ENCODE assay signal across 31 cellular contexts in the genomic region with DNA sequence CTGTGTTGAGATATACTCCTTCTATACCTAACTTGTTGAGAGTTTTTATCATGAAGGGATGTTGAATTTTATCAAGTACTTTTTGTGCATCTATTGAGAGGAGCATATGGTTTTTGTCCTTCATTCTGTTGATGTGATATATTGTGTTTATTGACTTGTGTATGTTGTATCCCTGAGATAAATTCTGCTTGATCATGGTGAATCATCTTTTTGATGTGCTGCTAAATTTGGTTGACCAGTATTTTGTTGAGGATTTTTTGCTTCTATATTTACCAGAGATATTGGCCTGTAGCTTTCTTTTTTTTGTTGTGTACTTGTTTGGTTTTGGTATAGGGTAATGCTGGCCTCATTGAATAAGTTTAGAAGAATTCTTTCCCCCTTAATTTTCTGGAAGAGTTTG. TPM values are rescaled to one million over a fixed set of nuclear protein-coding genes. Genes with fewer than 3 reads are reported as not detected.
"Had no signal": no experiment of that assay in that cellular context is flagged by ENCODE, and none has a peak within 500 bp of the region (broad histone marks: within the 10 kb centered on the region; RNA-seq: fewer than 3 reads in every experiment).

No MANE protein-coding gene starts in this region.

- H3K36me3 Mint-ChIP-seq: activated CD8-positive, alpha-beta memory T cell treated with anti-CD3 and anti-CD28 coated beads, Interleukin-2, amount 10 ng/mL, durations not matched to agents 7 days and 5 days had no signal

- H3K4me3 Mint-ChIP-seq: activated CD4-positive, alpha-beta T cell treated with anti-CD3 and anti-CD28 coated beads for 36 hours; activated CD8-positive, alpha-beta memory T cell treated with anti-CD3 and anti-CD28 coated beads, Interleukin-2, amount 10 ng/mL, durations not matched to agents 7 days and 5 days; activated CD8-positive, alpha-beta T cell treated with anti-CD3 and anti-CD28 coated beads, Interleukin-2, amount 10 ng/mL, durations not matched to agents 7 days and 5 days; activated naive CD4-positive, alpha-beta T cell treated with anti-CD3 and anti-CD28 coated beads, Interleukin-2, amount 50 U/mL, for 24 hours; naive B cell; stimulated activated naive B cell treated with anti-CD40 and anti-IgM and Interleukin-4, amounts not matched to agents 10 μg/mL and 1 μg/mL and 100 μg/mL, for 72 hours; T-helper 2 cell treated with Interferon-gamma antibody and Interleukin-4, amounts not matched to agents 5 μg/mL and 100 μg/mL, for 36 hours had no signal

- H3K27ac ChIP-seq: gastroesophageal sphincter, hepatocyte, ovary, suprapubic skin, tibial nerve had no signal

- H3K27me3 Mint-ChIP-seq: progenitor cell of endocrine pancreas had no signal

- H3K4me3 ChIP-seq: gastroesophageal sphincter, hepatocyte, ovary, suprapubic skin, tibial nerve had no signal

- FAIRE-seq: colon, small intestine had no signal

- H3K4me2 ChIP-seq: hepatocyte had no signal

- DNase-seq: activated CD4-positive, alpha-beta T cell treated with anti-CD3 and anti-CD28 coated beads for 36 hours; activated CD4-positive, CD25-positive, alpha-beta regulatory T cell; activated CD8-positive, alpha-beta memory T cell treated with anti-CD3 and anti-CD28 coated beads, Interleukin-2, amount 10 ng/mL, durations not matched to agents 7 days and 5 days; activated CD8-positive, alpha-beta T cell treated with anti-CD3 and anti-CD28 coated beads, Interleukin-2, amount 10 ng/mL, durations not matched to agents 7 days and 5 days; activated T-cell treated with anti-CD3 and anti-CD28 coated beads, Interleukin-2, amount 50 U/mL, for 48 hours; dermis blood vessel endothelial cell; effector CD4-positive, alpha-beta T cell; left colon; mammary epithelial cell; naive B cell; ovary; retina; small intestine; stimulated activated CD4-positive, alpha-beta T cell treated with anti-CD3 and anti-CD28 coated beads, Interleukin-1b, Interleukin-23, amount 100 ng/mL, for 48 hours; stimulated activated CD4-positive, alpha-beta T cell treated with anti-CD3 and anti-CD28 coated beads, Interleukin-4, amount 100 ng/mL, for 4 hours; stimulated activated naive B cell treated with anti-CD40 and anti-IgM and Interleukin-4, amounts not matched to agents 10 μg/mL and 1 μg/mL and 100 μg/mL, for 72 hours; T-helper 1 cell had no signal

- ATAC-seq: activated CD4-positive, alpha-beta T cell treated with anti-CD3 and anti-CD28 coated beads for 36 hours; activated CD8-positive, alpha-beta memory T cell treated with anti-CD3 and anti-CD28 coated beads, Interleukin-2, amount 10 ng/mL, durations not matched to agents 7 days and 5 days; activated CD8-positive, alpha-beta T cell treated with anti-CD3 and anti-CD28 coated beads, Interleukin-2, amount 10 ng/mL, durations not matched to agents 7 days and 5 days; gastroesophageal sphincter; left colon; sciatic nerve; stimulated activated naive B cell treated with anti-CD40 and anti-IgM and Interleukin-4, amounts not matched to agents 10 μg/mL and 1 μg/mL and 100 μg/mL, for 72 hours had no signal

- H3K4me1 Mint-ChIP-seq: activated CD4-positive, alpha-beta T cell treated with anti-CD3 and anti-CD28 coated beads for 36 hours; activated CD8-positive, alpha-beta memory T cell treated with anti-CD3 and anti-CD28 coated beads, Interleukin-2, amount 10 ng/mL, durations not matched to agents 7 days and 5 days; activated naive CD4-positive, alpha-beta T cell treated with anti-CD3 and anti-CD28 coated beads, Interleukin-2, amount 50 U/mL, for 24 hours; naive B cell; stimulated activated naive B cell treated with anti-CD40 and anti-IgM and Interleukin-4, amounts not matched to agents 10 μg/mL and 1 μg/mL and 100 μg/mL, for 72 hours had no signal

- H3K4me1 ChIP-seq: gastroesophageal sphincter, suprapubic skin, tibial nerve had no signal

- H3K27me3 ChIP-seq: gastroesophageal sphincter, hepatocyte, ovary, suprapubic skin, tibial nerve had no signal

- H3K36me3 ChIP-seq: gastroesophageal sphincter, ovary, suprapubic skin, tibial nerve had no signal

- H3K27ac Mint-ChIP-seq: activated CD4-positive, alpha-beta T cell treated with anti-CD3 and anti-CD28 coated beads for 36 hours; activated CD8-positive, alpha-beta memory T cell treated with anti-CD3 and anti-CD28 coated beads, Interleukin-2, amount 10 ng/mL, durations not matched to agents 7 days and 5 days; activated CD8-positive, alpha-beta T cell treated with anti-CD3 and anti-CD28 coated beads, Interleukin-2, amount 10 ng/mL, durations not matched to agents 7 days and 5 days; activated naive CD4-positive, alpha-beta T cell treated with anti-CD3 and anti-CD28 coated beads, Interleukin-2, amount 50 U/mL, for 24 hours; activated T-helper 2 cell treated with anti-CD3 and anti-CD28 coated beads, Interferon-gamma antibody, Interleukin-2, Interleukin-4, amounts not matched to agents 10 μg/mL and 5 μg/mL and 100 μg/mL, durations not matched to agents 14 hours and 24 hours and 36 hours; progenitor cell of endocrine pancreas; stimulated activated naive B cell treated with anti-CD40 and anti-IgM and Interleukin-4, amounts not matched to agents 10 μg/mL and 1 μg/mL and 100 μg/mL, for 72 hours; T-helper 2 cell treated with Interferon-gamma antibody and Interleukin-4, amounts not matched to agents 5 μg/mL and 100 μg/mL, for 36 hours had no signal

- H3K79me2 ChIP-seq: hepatocyte had no signal

- H3K9me3 ChIP-seq: ovary, suprapubic skin had no signal

- H2AFZ ChIP-seq: hepatocyte had no signal

RNA-seq across cellular contexts. Expression of a gene that starts 32.4 kb away (rescaled TPM):
- total RNA-seq: dermis blood vessel endothelial cell had no signal

RNA-seq across cellular contexts. Expression of a gene that starts 46.9 kb away (rescaled TPM):
- total RNA-seq: activated CD4-positive, alpha-beta T cell treated with anti-CD3 and anti-CD28 coated beads for 36 hours; activated CD8-positive, alpha-beta memory T cell treated with anti-CD3 and anti-CD28 coated beads, Interleukin-2, amount 10 ng/mL, durations not matched to agents 7 days and 5 days; activated T-helper 2 cell treated with anti-CD3 and anti-CD28 coated beads, Interferon-gamma antibody, Interleukin-2, Interleukin-4, amounts not matched to agents 10 μg/mL and 5 μg/mL and 100 μg/mL, durations not matched to agents 14 hours and 24 hours and 36 hours; dermis blood vessel endothelial cell; gastroesophageal sphincter; hepatocyte; left colon; mammary epithelial cell; mucosa of gallbladder; ovary; sciatic nerve; suprapubic skin; tibial nerve; urinary bladder had no signal
- polyA plus RNA-seq: hepatocyte, liver, mammary epithelial cell, neural cell, ovary, small intestine, urinary bladder had no signal
